ENCODE assay signal across 28 cellular contexts in genomic region chr1:231899046-231899445, GRCh38.
A peak's percentile ranks its signal among the peaks of the same experiment; 100 is the strongest.
DNase-seq lines count a peak whose midpoint lies in the region; ATAC-seq, FAIRE-seq and TF ChIP-seq lines count a peak whose summit lies in the region.
"Had no signal": no experiment of that assay in that cellular context is flagged by ENCODE, and none has a peak within 500 bp of the region (broad histone marks: within the 10 kb centered on the region; RNA-seq: fewer than 3 reads in every experiment).

No MANE protein-coding gene starts in this region.

- no peak for FAIRE-seq in H1 (lab: Jason Lieb, UNC)
- FAIRE-seq: A204.1, GM12878, GM12892, GM18507 had no signal

- no peak overlapping the region for H2BK5ac ChIP-seq in H1 (ENCODE audit: low read depth, low read length)

- no peaks in the 10 kb centered on the region for H3K36me3 Mint-ChIP-seq in WTC11
- H3K36me3 Mint-ChIP-seq in neural progenitor cell: no peaks in the 10 kb centered on the region

- no peak overlapping the region for H2BK15ac ChIP-seq in H1 (ENCODE audit: low read length)

- no peaks in the 10 kb centered on the region for H3K79me1 ChIP-seq in H1 (ENCODE audit: low read depth, low read length)

- no peak overlapping the region for H2AFZ ChIP-seq in H1 (ENCODE audit: low read length)
- H2AFZ ChIP-seq in neural progenitor cell (replicated peaks): no peak overlapping the region

- no peak overlapping the region for H3K18ac ChIP-seq in H1 (ENCODE audit: extremely low read depth, low read length)

- H3K4me1 Mint-ChIP-seq in WTC11 (peaks cover 20% of the 10 kb centered on the region), neural progenitor cell (peaks cover 48% of the 10 kb centered on the region)

- TF ChIP-seq RAD21 in H1 (IDR thresholded peaks at IDR 0.05 in 1 of 2, conservative IDR thresholded peaks at IDR 0.05 in 1 of 2; ENCODE audit: low read depth in 2 of 2, low read length in 2 of 2): no peak

- H4K8ac ChIP-seq in H1 (ENCODE audit: extremely low read depth, insufficient read depth, low read length): no peak overlapping the region

- H3K27me3 ChIP-seq in H1 (replicated peaks in 1 of 4; ENCODE audit: control insufficient read depth in 3 of 4, extremely low read depth in 1 of 4, insufficient read depth in 3 of 4, low read length in 3 of 4) (no peaks in the 10 kb centered on the region), neural progenitor cell (no peaks in the 10 kb centered on the region), WERI-Rb-1 (ENCODE audit: insufficient read depth, low read depth, severe bottlenecking) (no peaks in the 10 kb centered on the region)
- H3K27me3 ChIP-seq: BE2C, BLaER1 had no signal

- H3K27ac Mint-ChIP-seq in WTC11: no peak overlapping the region
- H3K27ac Mint-ChIP-seq in neural progenitor cell: peak overlapping the region; percentile 92
- H3K27ac Mint-ChIP-seq: CD4-positive, CD25-positive, alpha-beta regulatory T cell had no signal

- H4K20me1 ChIP-seq in H1 (replicated peaks in 1 of 2; ENCODE audit: control insufficient read depth in 1 of 2, insufficient read depth in 2 of 2, low read length in 2 of 2) (no peaks in the 10 kb centered on the region), neural progenitor cell (ENCODE audit: low read depth) (no peaks in the 10 kb centered on the region)
- H4K20me1 ChIP-seq: BLaER1 had no signal

- no peak overlapping the region for H3K9ac ChIP-seq in H1 (replicated peaks in 1 of 4; ENCODE audit: extremely low read depth in 1 of 4, low read depth in 3 of 4, low read length in 3 of 4)
- no peak overlapping the region for H3K9ac ChIP-seq in neural progenitor cell
- H3K9ac ChIP-seq: BLaER1 had no signal

- H3K4me3 ChIP-seq in HEK293 (ENCODE audit: low read depth, low read length): no peak overlapping the region
- no peak overlapping the region for H3K4me3 ChIP-seq in H1 (ENCODE audit: extremely low read depth in 1 of 4, insufficient read depth in 2 of 4, low read depth in 3 of 4, low read length in 4 of 4)
- H3K4me3 ChIP-seq in neural progenitor cell: no peak overlapping the region
- no peak overlapping the region for H3K4me3 ChIP-seq in WERI-Rb-1 (ENCODE audit: low read depth, low read length)
- H3K4me3 ChIP-seq: BLaER1, GM12878 had no signal

- peaks cover 7% of the 10 kb centered on the region for H3K9me3 Mint-ChIP-seq in WTC11
- H3K9me3 Mint-ChIP-seq in neural progenitor cell: peaks cover 10% of the 10 kb centered on the region
- H3K9me3 Mint-ChIP-seq: CD4-positive, CD25-positive, alpha-beta regulatory T cell; CD8-positive, alpha-beta memory T cell had no signal

- peaks cover 10% of the 10 kb centered on the region for H3K27me3 Mint-ChIP-seq in WTC11 (ENCODE audit: low read depth)
- H3K27me3 Mint-ChIP-seq in neural progenitor cell (ENCODE audit: insufficient read depth, low read depth): peaks cover 3% of the 10 kb centered on the region
- H3K27me3 Mint-ChIP-seq: CD4-positive, alpha-beta memory T cell; CD4-positive, CD25-positive, alpha-beta regulatory T cell; CD8-positive, alpha-beta memory T cell had no signal

- no peak overlapping the region for H3K23ac ChIP-seq in H1 (ENCODE audit: insufficient read length)

- H3K9me3 ChIP-seq in HEK293 (ENCODE audit: control insufficient read depth, insufficient read depth, low read depth, low read length) (no peaks in the 10 kb centered on the region), H1 (ENCODE audit: insufficient read depth in 2 of 2, low read depth in 1 of 2, low read length in 1 of 2) (no peaks in the 10 kb centered on the region), neural progenitor cell (ENCODE audit: low read depth) (no peaks in the 10 kb centered on the region), WERI-Rb-1 (ENCODE audit: severe bottlenecking) (no peaks in the 10 kb centered on the region)
- H3K9me3 ChIP-seq: BE2C, BLaER1 had no signal

- H3K4me2 ChIP-seq in H1 (ENCODE audit: insufficient read depth in 1 of 2, low read depth in 2 of 2, low read length in 2 of 2): no peak overlapping the region
- H3K4me2 ChIP-seq in neural progenitor cell: no peak overlapping the region
- H3K4me2 ChIP-seq: BLaER1 had no signal

- no peak overlapping the region for H2BK20ac ChIP-seq in H1 (ENCODE audit: low read length)

- no peak overlapping the region for H2BK12ac ChIP-seq in H1 (ENCODE audit: low read depth, low read length)

- H3K4me1 ChIP-seq in HEK293 (ENCODE audit: control insufficient read depth, insufficient read depth, low read length): 0 out of 2 replicates have a peak, but pooled peaks cover 2% of the 10 kb centered on the region
- peaks cover 0 to 14% (median 5%) of the 10 kb centered on the region in 4 experiments; a peak in 4 of 7 replicates for H3K4me1 ChIP-seq in H1 (replicated peaks in 1 of 4; ENCODE audit: control insufficient read depth in 3 of 4, insufficient read depth in 4 of 4, low read length in 3 of 4)
- H3K4me1 ChIP-seq in neural progenitor cell: peaks cover 23% of the 10 kb centered on the region
- H3K4me1 ChIP-seq: BE2C, BLaER1 had no signal

- ATAC-seq in WTC11: no peak
- ATAC-seq: GM12878 had no signal

- no peaks in the 10 kb centered on the region for H3K36me3 ChIP-seq in HEK293 (ENCODE audit: control insufficient read depth in 2 of 2, insufficient read depth in 1 of 2, low read length in 2 of 2)
- H3K36me3 ChIP-seq in H1 (ENCODE audit: control insufficient read depth in 2 of 4, insufficient read depth in 4 of 4, low read length in 3 of 4): no peaks in the 10 kb centered on the region
- no peaks in the 10 kb centered on the region for H3K36me3 ChIP-seq in neural progenitor cell
- H3K36me3 ChIP-seq in WERI-Rb-1: no peaks in the 10 kb centered on the region
- H3K36me3 ChIP-seq: BE2C, BLaER1 had no signal

- H2BK120ac ChIP-seq in H1 (replicated peaks; ENCODE audit: low read depth, low read length): no peak overlapping the region

- H4K5ac ChIP-seq in H1 (ENCODE audit: insufficient read length, low read depth, low read length): no peak overlapping the region

- no peak overlapping the region for H4K91ac ChIP-seq in H1 (replicated peaks; ENCODE audit: insufficient read length, low read length)

- no peaks in the 10 kb centered on the region for H3K23me2 ChIP-seq in H1 (ENCODE audit: low read depth, low read length)

- H3K4ac ChIP-seq in H1 (replicated peaks; ENCODE audit: insufficient read length, low read depth, low read length): no peak overlapping the region

- TF ChIP-seq EP300 in H1 (IDR thresholded peaks at IDR 0.05; ENCODE audit: borderline replicate concordance in 1 of 2, low read depth in 2 of 2, low read length in 2 of 2): no peak

- WGBS in H1 (ENCODE audit: extremely low coverage in 1 of 2, insufficient coverage in 1 of 2, insufficient read length in 1 of 2, insufficient replicate concordance in 2 of 2, low coverage in 1 of 2, low lambda C conversion rate in 2 of 2, missing lambda C conversion rate in 1 of 2), 2 experiments: 82% methylated on average over 2 of the region's 2 CpGs; no CpG with 5 or more reads in 1 of the 2 experiments

- H3K14ac ChIP-seq in H1 (ENCODE audit: insufficient read length): no peak overlapping the region

- CTCF ChIA-PET in HEK293 (lab: Yijun Ruan, JAX) (interaction anchor here (0.7 kb wide), 3 partner anchors 176 to 674 kb away, joined by 3 to 5 read pairs (median 4); no protein-coding TSS in a partner anchor), WTC11 (lab: Charles Lee) (interaction anchor here (0.7 to 2.1 kb wide), 3 partner anchors 16 to 85 kb away, joined by 3 to 8 read pairs (median 5); no protein-coding TSS in a partner anchor), H1 (lab: Charles Lee; ENCODE audit: partially characterized antibody) (interaction anchor here (2.1 kb wide), 1 partner anchor 33 kb away, joined by 8 read pairs; no protein-coding TSS in a partner anchor)

- H3F3A ChIP-seq in neural progenitor cell (ENCODE audit: low read depth): peaks cover 10% of the 10 kb centered on the region

- H3K27ac ChIP-seq in HEK293 (ENCODE audit: extremely low read depth, low read depth, low read length) (no peak overlapping the region), H1 (ENCODE audit: low read depth, low read length) (no peak overlapping the region), neural progenitor cell (no peak overlapping the region), WERI-Rb-1 (no peak overlapping the region)
- H3K27ac ChIP-seq: BLaER1 had no signal

- H3K56ac ChIP-seq in H1 (replicated peaks; ENCODE audit: insufficient read length, low read depth, low read length): no peak overlapping the region

- no peak for TF ChIP-seq CTCF in HEK293 (tag by site-specific recombination; IDR thresholded peaks at IDR 0.05)
- no peak for TF ChIP-seq CTCF in WTC11 (IDR thresholded peaks at IDR 0.05)
- no peak for TF ChIP-seq CTCF in H1 (IDR thresholded peaks at IDR 0.05; ENCODE audit: control extremely low read depth in 1 of 3, insufficient read depth in 1 of 3, low read depth in 1 of 3, low read length in 3 of 3)
- TF ChIP-seq CTCF in neural progenitor cell (IDR thresholded peaks at IDR 0.05): no peak
- no peak for TF ChIP-seq CTCF in WERI-Rb-1 (IDR thresholded peaks at IDR 0.05; ENCODE audit: low read depth, low read length)

- no peak overlapping the region for H2AK5ac ChIP-seq in H1 (ENCODE audit: low read depth, low read length)

- no peak for TF ChIP-seq POLR2A in H1 (IDR thresholded peaks at IDR 0.05; ENCODE audit: control extremely low read depth in 1 of 2, low read depth in 2 of 2, low read length in 2 of 2)

- DNase-seq in WTC11 (ENCODE audit: low spot score): no peak
- DNase-seq in H1 (ENCODE audit: low read depth in 1 of 2, low spot score in 2 of 2): no peak
- no peak for DNase-seq in neural progenitor cell (ENCODE audit: low spot score)
- DNase-seq in WERI-Rb-1: no peak
- DNase-seq in NCI-H2029 treated with DMSO at 0.1 percent for 48 hours (lab: John Stamatoyannopoulos, UW): no peak
- DNase-seq in HUDEP-2 (lab: John Stamatoyannopoulos, UW; ENCODE audit: unreplicated experiment in 76 of 76): no peak
- DNase-seq: 8988T; ACHN; BE2C; C1 segment of cervical spinal cord; CD4-positive, alpha-beta memory T cell; CD4-positive, CD25-positive, alpha-beta regulatory T cell; CD8-positive, alpha-beta memory T cell; COR-L47; DMS 273 treated with DMSO at 0.1 percent for 48 hours; DMS153; DMS53; DMS79; DND-41; EL; GDM1 had no signal

- no peak overlapping the region for H3K4me3 Mint-ChIP-seq in WTC11
- no peak overlapping the region for H3K4me3 Mint-ChIP-seq in neural progenitor cell
- H3K4me3 Mint-ChIP-seq: CD14-positive monocyte; CD4-positive, alpha-beta memory T cell; CD4-positive, CD25-positive, alpha-beta regulatory T cell; CD8-positive, alpha-beta memory T cell had no signal

- H3K79me2 ChIP-seq in H1 (ENCODE audit: control insufficient read depth in 1 of 2, insufficient read depth in 2 of 2, low read length in 2 of 2) (no peaks in the 10 kb centered on the region), neural progenitor cell (ENCODE audit: low read depth) (no peaks in the 10 kb centered on the region)

- POLR2A ChIA-PET in HEK293 (lab: Yijun Ruan, JAX): no interaction called here
- POLR2A ChIA-PET in WTC11 (lab: Charles Lee): interaction anchor here (0.7 kb wide), 1 partner anchor 33 kb away, joined by 3 read pairs; no protein-coding TSS in a partner anchor
- POLR2A ChIA-PET in H1 (lab: Charles Lee; ENCODE audit: partially characterized antibody): no interaction called here

TF ChIP-seq in H1, 55 proteins besides CTCF, POLR2A, EP300 and RAD21 (continues in another document):
- no peak for TF ChIP-seq HDAC6 (IDR thresholded peaks at IDR 0.05; ENCODE audit: low read depth, low read length)
